Comparison of ENCODE assay signal across 22 cellular contexts in the genomic region with DNA sequence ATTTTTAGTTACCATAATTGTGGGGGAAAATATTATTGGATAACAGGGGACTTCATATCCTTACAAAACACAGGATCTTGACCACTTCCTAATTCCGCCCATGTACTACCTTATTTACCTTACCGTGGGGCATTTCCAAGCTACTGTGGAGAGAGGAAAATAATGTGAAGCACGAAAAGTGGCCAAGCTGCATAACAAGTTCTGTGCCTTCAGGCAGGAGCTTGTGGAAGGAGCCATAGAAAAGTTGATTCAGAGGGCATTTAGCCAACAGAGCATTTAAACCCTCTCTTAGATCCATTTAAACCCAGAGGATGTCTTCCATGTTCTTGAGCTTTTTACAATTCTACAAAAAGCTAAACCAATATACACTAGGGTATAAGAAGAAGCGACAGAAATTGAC.
"Had no signal": no experiment of that assay in that cellular context is flagged by ENCODE, and none has a peak within 500 bp of the region (broad histone marks: within the 10 kb centered on the region; RNA-seq: fewer than 3 reads in every experiment).

No MANE protein-coding gene starts in this region.

- H3K36me3 ChIP-seq: esophagus muscularis mucosa, heart left ventricle, right lobe of liver, transverse colon had no signal

- H3K27ac ChIP-seq: esophagus muscularis mucosa, foreskin keratinocyte, heart left ventricle, right lobe of liver, testis, transverse colon had no signal

- H3K4me1 ChIP-seq: esophagus muscularis mucosa, foreskin keratinocyte, heart left ventricle, testis had no signal

- H3K9me3 ChIP-seq: esophagus muscularis mucosa, heart left ventricle, right lobe of liver, testis, transverse colon had no signal

- ATAC-seq: activated CD8-positive, alpha-beta T cell treated with anti-CD3 and anti-CD28 coated beads for 36 hours; activated naive CD8-positive, alpha-beta T cell treated with anti-CD3 and anti-CD28 coated beads, Interleukin-2, amount 50 U/mL, for 24 hours; foreskin keratinocyte; heart left ventricle; left lobe of liver; right lobe of liver; stimulated activated naive CD8-positive, alpha-beta T cell treated with anti-CD3 and anti-CD28 coated beads, Interleukin-15, Interleukin-2, amounts not matched to agents 100 U/mL and 50 U/mL, for 24 hours; T-helper 17 cell; WTC11 had no signal

- H3K27me3 ChIP-seq: esophagus muscularis mucosa, heart left ventricle, right lobe of liver, testis, transverse colon had no signal

- DNase-seq: activated CD4-positive, alpha-beta T cell treated with anti-CD3 and anti-CD28 coated beads for 1 hour; activated CD4-positive, alpha-beta T cell treated with anti-CD3 and anti-CD28 coated beads, Interleukin-2, amount 10 ng/mL, durations not matched to agents 7 days and 5 days; activated CD8-positive, alpha-beta T cell treated with anti-CD3 and anti-CD28 coated beads for 36 hours; activated naive CD8-positive, alpha-beta T cell treated with anti-CD3 and anti-CD28 coated beads, Interleukin-2, amount 50 U/mL, for 24 hours; activated T-cell treated with anti-CD3 and anti-CD28 coated beads, Interleukin-2, amount 50 U/mL, for 48 hours; amygdala; central memory CD4-positive, alpha-beta T cell; heart left ventricle; hypothalamus; posterior cingulate gyrus; right lobe of liver; stimulated activated CD4-positive, alpha-beta T cell treated with anti-CD3 and anti-CD28 coated beads, Interleukin-2, amount 100 ng/mL, for 48 hours; stimulated activated naive CD8-positive, alpha-beta T cell treated with anti-CD3 and anti-CD28 coated beads, Interleukin-15, Interleukin-2, amounts not matched to agents 100 U/mL and 50 U/mL, for 24 hours; T-helper 17 cell; T1000; testis; transverse colon had no signal

- H3K4me3 ChIP-seq: esophagus muscularis mucosa, heart left ventricle, lung, right lobe of liver, testis, transverse colon had no signal
